1 cellular context compared by ENCODE assay signal in the genomic region with DNA sequence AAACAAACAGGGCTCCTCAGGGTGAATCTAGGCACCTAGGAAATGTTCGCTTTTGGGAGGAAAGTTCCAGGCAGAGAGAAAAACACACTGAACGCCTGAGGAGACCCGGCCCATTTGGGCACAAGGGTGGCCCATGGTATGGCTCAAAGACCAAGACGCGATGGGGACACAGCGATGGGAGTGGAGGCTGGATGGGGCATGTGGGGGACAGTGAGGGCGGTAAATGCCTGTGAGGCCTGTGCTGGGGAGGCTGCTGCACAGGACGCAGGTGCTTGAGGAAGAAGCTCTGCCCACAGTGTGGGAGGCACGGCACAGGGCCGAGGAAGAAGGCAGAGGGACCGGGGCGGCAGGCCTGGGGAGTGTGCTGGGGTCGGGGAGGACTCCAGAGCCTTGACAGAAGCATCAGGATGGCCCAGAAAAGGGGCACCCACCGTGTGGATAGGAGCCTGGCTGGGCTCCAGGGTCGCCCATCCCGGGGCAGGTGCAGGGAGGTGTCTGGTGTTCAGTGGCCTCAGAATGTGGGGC.
TF ChIP-seq lines count a peak whose summit lies in the region.

No MANE protein-coding gene starts in this region.

TF ChIP-seq in HEK293, 187 proteins besides CTCF, POLR2A, EP300 and RAD21:
- TF ChIP-seq, protein P1, sequence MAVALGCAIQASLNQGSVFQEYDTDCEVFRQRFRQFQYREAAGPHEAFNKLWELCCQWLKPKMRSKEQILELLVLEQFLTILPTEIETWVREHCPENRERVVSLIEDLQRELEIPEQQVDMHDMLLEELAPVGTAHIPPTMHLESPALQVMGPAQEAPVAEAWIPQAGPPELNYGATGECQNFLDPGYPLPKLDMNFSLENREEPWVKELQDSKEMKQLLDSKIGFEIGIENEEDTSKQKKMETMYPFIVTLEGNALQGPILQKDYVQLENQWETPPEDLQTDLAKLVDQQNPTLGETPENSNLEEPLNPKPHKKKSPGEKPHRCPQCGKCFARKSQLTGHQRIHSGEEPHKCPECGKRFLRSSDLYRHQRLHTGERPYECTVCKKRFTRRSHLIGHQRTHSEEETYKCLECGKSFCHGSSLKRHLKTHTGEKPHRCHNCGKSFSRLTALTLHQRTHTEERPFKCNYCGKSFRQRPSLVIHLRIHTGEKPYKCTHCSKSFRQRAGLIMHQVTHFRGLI (tag by site-specific recombination; IDR thresholded peaks at IDR 0.05), result no peak
- TF ChIP-seq ZFHX2 (tag by site-specific recombination; conservative IDR thresholded peaks at IDR 0.05) (peak; percentile 62; the same call in 1 of the 2 replicates), EGR2 (tag by site-specific recombination; IDR thresholded peaks at IDR 0.05; ENCODE audit: low read depth) (peak; percentile 56)
